Comparison of ENCODE assay signal across 8 cellular contexts in genomic region chr15:88546248-88547129, GRCh38. TPM values are rescaled to one million over a fixed set of nuclear protein-coding genes. Genes with fewer than 3 reads are reported as not detected.
DNase-seq lines count a peak whose midpoint lies in the region; ATAC-seq and TF ChIP-seq lines count a peak whose summit lies in the region.

DET1 (minus strand) TSS chr15:88546681; CDS start chr15:88531705, 14,976 bp downstream.

- no peak within 1 kb of the TSS for H2BK15ac ChIP-seq in H9 (ENCODE audit: low read depth, low read length)

- H3K9ac ChIP-seq in H9 (ENCODE audit: extremely low read depth, insufficient read length, low read length), result peak within 1 kb of the TSS; percentile 91
- peak within 1 kb of the TSS; percentile 57 for H3K9ac ChIP-seq in Loucy (ENCODE audit: low read depth, low read length, poor library complexity, severe bottlenecking)

- H3K27ac ChIP-seq in H9 (ENCODE audit: insufficient read length, low read depth, low read length), result peak within 1 kb of the TSS; percentile 87
- H3K27ac ChIP-seq in RWPE2 (ENCODE audit: poor library complexity, severe bottlenecking), result peak within 1 kb of the TSS; percentile 56
- H3K27ac ChIP-seq in stomach, result peak within 1 kb of the TSS; percentile 83 to 96 (median 90)

- H3K9me3 ChIP-seq in H9 (ENCODE audit: control insufficient read depth, low read depth, low read length), result no peaks in the 10 kb centered on the region
- H3K9me3 ChIP-seq in Loucy (ENCODE audit: insufficient read depth, low read depth, low read length), result no peaks in the 10 kb centered on the region
- no peaks in the 10 kb centered on the region for H3K9me3 ChIP-seq in RWPE2 (ENCODE audit: severe bottlenecking)
- H3K9me3 ChIP-seq in stomach, result no peaks in the 10 kb centered on the region

- no peak for TF ChIP-seq POLR2A in stomach (IDR thresholded peaks at IDR 0.05)

- H3K4me1 Mint-ChIP-seq in H9, result peaks cover 22 to 28% of the 10 kb centered on the region in 2 experiments
- H3K4me1 Mint-ChIP-seq in neural crest cell, result peaks cover 27% of the 10 kb centered on the region

- no peak within 1 kb of the TSS for H3K56ac ChIP-seq in H9 (ENCODE audit: insufficient read length, low read depth, low read length)

- DNase-seq in GDM1 (lab: John Stamatoyannopoulos, UW), result peak; percentile 95
- peak; percentile 99 for DNase-seq in H9
- DNase-seq in RWPE2 (ENCODE audit: low spot score), result peak; percentile 100
- DNase-seq in activated effector memory CD4-positive, alpha-beta T cell treated with anti-CD3 and anti-CD28 coated beads, Interleukin-2, amount 50 U/mL, for 16 hours, result peak; percentile 98
- peak; percentile 93 to 97 for DNase-seq in foreskin fibroblast
- peak; percentile 83 for DNase-seq in neural crest cell (ENCODE audit: low read depth, low spot score)
- DNase-seq in stomach, result peak; percentile 95

- peaks cover 3% of the 10 kb centered on the region for H3K23me2 ChIP-seq in H9 (ENCODE audit: insufficient read length, low read depth, low read length, poor library complexity, severe bottlenecking)

- TF ChIP-seq CTCF in H9 (conservative IDR thresholded peaks at IDR 0.05) (peak; percentile 76), Loucy (conservative IDR thresholded peaks at IDR 0.05; ENCODE audit: low read length) (peak; percentile 76), RWPE2 (IDR thresholded peaks at IDR 0.05; ENCODE audit: poor library complexity, severe bottlenecking) (peak; percentile 99), foreskin fibroblast (IDR thresholded peaks at IDR 0.05; ENCODE audit: low read depth, low read length) (peak; percentile 84), neural crest cell (conservative IDR thresholded peaks at IDR 0.05) (peak; percentile 76), stomach (IDR thresholded peaks at IDR 0.05) (peak in 5 of 7 experiments; percentile 62 to 84 (median 73))

- no peak for TF ChIP-seq EP300 in stomach (IDR thresholded peaks at IDR 0.05)

- H3K36me3 Mint-ChIP-seq in H9 (ENCODE audit: insufficient read depth in 1 of 3, low read depth in 3 of 3) (peaks cover 0 to 5% (median 2%) of the 10 kb centered on the region in 3 experiments; a peak in 3 of 7 replicates), neural crest cell (ENCODE audit: low read depth) (peaks cover 9% of the 10 kb centered on the region)

- ATAC-seq in RWPE2 (ENCODE audit: low read depth), result peak; percentile 98

- H3K27me3 Mint-ChIP-seq in H9 (ENCODE audit: low read depth), result no peaks in the 10 kb centered on the region
- peaks cover 3% of the 10 kb centered on the region for H3K27me3 Mint-ChIP-seq in neural crest cell (ENCODE audit: low read depth)

- no peak within 1 kb of the TSS for H2BK12ac ChIP-seq in H9 (ENCODE audit: insufficient read length, low read depth, low read length)

- H2AK5ac ChIP-seq in H9 (ENCODE audit: insufficient read length, low read length), result no peak within 1 kb of the TSS

- peak within 1 kb of the TSS; percentile 81 to 90 for H3K4me3 Mint-ChIP-seq in H9
- H3K4me3 Mint-ChIP-seq in neural crest cell, result no peak within 1 kb of the TSS

- intact Hi-C loops in stomach (cut with DNase I; ENCODE audit: low total_unique reads), result no loop called here

- H4K8ac ChIP-seq in H9 (replicated peaks; ENCODE audit: insufficient read length, low read depth, low read length), result no peak within 1 kb of the TSS

- H3K27me3 ChIP-seq in H9 (ENCODE audit: insufficient read depth, low read length) (no peaks in the 10 kb centered on the region), Loucy (ENCODE audit: insufficient read depth, low read length, poor library complexity, severe bottlenecking) (peaks cover 49% of the 10 kb centered on the region), RWPE2 (ENCODE audit: insufficient read depth, poor library complexity, severe bottlenecking) (no peaks in the 10 kb centered on the region), stomach (no peaks in the 10 kb centered on the region)

- H3K79me2 ChIP-seq in H9 (ENCODE audit: insufficient read depth, low read length) (no peaks in the 10 kb centered on the region), Loucy (ENCODE audit: insufficient read depth, low read length) (no peaks in the 10 kb centered on the region)

- no peak within 1 kb of the TSS for H4K5ac ChIP-seq in H9 (ENCODE audit: insufficient read length, low read depth, low read length)

- H3K14ac ChIP-seq in H9 (ENCODE audit: insufficient read depth, low read length), result no peak within 1 kb of the TSS; the same call in 1 of the 2 replicates

- no peaks in the 10 kb centered on the region for H3K9me2 ChIP-seq in Loucy (replicated peaks; ENCODE audit: low read depth, low read length)

- H3K9me3 Mint-ChIP-seq in H9 (peaks cover 0 to 9% of the 10 kb centered on the region in 2 experiments; a peak in 2 of 5 replicates), neural crest cell (peaks cover 4% of the 10 kb centered on the region)

- H3K4ac ChIP-seq in H9 (ENCODE audit: low read depth, low read length), result no peak within 1 kb of the TSS

- H2BK20ac ChIP-seq in H9 (ENCODE audit: low read depth, low read length, poor library complexity, severe bottlenecking), result no peak within 1 kb of the TSS

- no CpG with 5 or more reads among the region's 33 CpGs for WGBS in H9 (ENCODE audit: extremely low coverage, insufficient read length, low lambda C conversion rate)
- WGBS in stomach, 5 donors, result 3 to 4% (median 4%) methylated on average over 29 to 33 of the region's 33 CpGs

- peak within 1 kb of the TSS; percentile 8 for H3T11ph ChIP-seq in H9 (ENCODE audit: low read length)

- no peak within 1 kb of the TSS for H3K23ac ChIP-seq in H9 (ENCODE audit: insufficient read length, low read depth, low read length)

- no peak within 1 kb of the TSS for H2BK120ac ChIP-seq in H9 (ENCODE audit: low read depth, low read length, poor library complexity, severe bottlenecking)

- H3F3A ChIP-seq in Loucy (ENCODE audit: low read depth), result no peaks in the 10 kb centered on the region

- peak within 1 kb of the TSS; percentile 80 for H2AFZ ChIP-seq in H9 (ENCODE audit: low read length)
- peak within 1 kb of the TSS; percentile 88 for H2AFZ ChIP-seq in Loucy (ENCODE audit: low read length)

- H3K27ac Mint-ChIP-seq in H9, result peak within 1 kb of the TSS; percentile 95 to 96 (median 96)
- peak within 1 kb of the TSS; percentile 57 for H3K27ac Mint-ChIP-seq in neural crest cell (ENCODE audit: unreplicated experiment)

- H3K36me3 ChIP-seq in Loucy (ENCODE audit: insufficient read depth, low read length) (no peaks in the 10 kb centered on the region), RWPE2 (ENCODE audit: low read depth) (no peaks in the 10 kb centered on the region), stomach (no peaks in the 10 kb centered on the region)

- peak within 1 kb of the TSS; percentile 93 for H3K4me2 ChIP-seq in H9 (ENCODE audit: insufficient read depth, insufficient read length, low read length)
- H3K4me2 ChIP-seq in Loucy (ENCODE audit: low read depth, low read length, poor library complexity, severe bottlenecking), result peak within 1 kb of the TSS; percentile 83

- H3K4me3 ChIP-seq in Loucy (ENCODE audit: low read length, poor library complexity, severe bottlenecking) (peak within 1 kb of the TSS; percentile 84), RWPE2 (ENCODE audit: severe bottlenecking) (peak within 1 kb of the TSS; percentile 58), foreskin fibroblast (ENCODE audit: low read depth in 1 of 2, low read length in 2 of 2) (peak within 1 kb of the TSS; percentile 69 to 81), stomach (peak within 1 kb of the TSS; percentile 67 to 86 (median 76))

- H3K79me1 ChIP-seq in H9 (ENCODE audit: insufficient read depth, low read depth, low read length, poor library complexity, severe bottlenecking), result no peaks in the 10 kb centered on the region

- no peak within 1 kb of the TSS for H2BK5ac ChIP-seq in H9 (ENCODE audit: insufficient read length, low read length)

- H3K18ac ChIP-seq in H9 (ENCODE audit: insufficient read length, low read depth, low read length), result peak within 1 kb of the TSS; percentile 85

- H4K91ac ChIP-seq in H9 (ENCODE audit: insufficient read length, low read depth, low read length), result no peak within 1 kb of the TSS

- H4K20me1 ChIP-seq in H9 (ENCODE audit: control insufficient read depth, insufficient read depth, insufficient read length) (no peaks in the 10 kb centered on the region), Loucy (ENCODE audit: insufficient read depth, low read length, poor library complexity, severe bottlenecking) (no peaks in the 10 kb centered on the region)

- no peaks in the 10 kb centered on the region for H3K4me1 ChIP-seq in H9 (ENCODE audit: insufficient read depth, low read length)
- H3K4me1 ChIP-seq in Loucy (ENCODE audit: insufficient read depth, low read length, poor library complexity, severe bottlenecking), result peaks cover 4% of the 10 kb centered on the region
- peaks cover 4% of the 10 kb centered on the region for H3K4me1 ChIP-seq in RWPE2 (ENCODE audit: insufficient read depth, poor library complexity, severe bottlenecking)
- peaks cover 0 to 36% (median 17%) of the 10 kb centered on the region in 4 donors for H3K4me1 ChIP-seq in stomach

RNA-seq across cellular contexts. Expression of gene DET1, which starts in this region (rescaled TPM):
- total RNA-seq in H9 (2021), result 6.3 and 6.6 TPM in 2 replicates
- 14.0 and 16.1 TPM in 2 replicates for total RNA-seq in neural crest cell
- total RNA-seq in stomach, result 10 to 100 TPM in 1 of 5 donors, 1 to 10 TPM in 4; 2.3 to 11.6 (median 7.1) TPM
- polyA plus RNA-seq in stomach, result 1 to 10 TPM; 2.2 to 3.1 (median 2.2) TPM

Comparison
In these comparisons a context has a peak if more than half of its experiments do, and no peak if none do; other contexts are left out.
1. Peak in every context shown above with its lines: DNase-seq, ATAC-seq, H3K4me3 ChIP-seq and H3K27ac ChIP-seq.